Comparison of ENCODE assay signal across 28 cellular contexts in the genomic region with DNA sequence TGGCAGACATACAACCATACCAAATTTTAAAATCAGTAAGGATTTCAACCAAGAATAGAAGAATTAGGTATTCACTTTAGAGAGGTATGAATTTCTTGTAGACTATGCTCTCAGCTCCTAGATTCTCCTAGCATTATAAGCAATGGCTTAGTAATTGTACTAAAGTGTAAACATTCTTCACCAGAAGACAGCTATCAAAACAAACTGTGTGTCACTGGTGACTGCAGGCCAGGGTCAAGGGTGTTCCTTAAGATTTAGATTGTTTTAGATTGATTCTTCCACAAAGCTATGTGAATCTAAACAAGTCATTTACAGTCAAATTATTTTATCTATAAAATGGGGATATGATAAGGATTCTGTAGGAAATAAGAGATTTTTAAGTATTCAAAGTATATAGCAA. TPM values are rescaled to one million over a fixed set of nuclear protein-coding genes. Genes with fewer than 3 reads are reported as not detected.
A peak's percentile ranks its signal among the peaks of the same experiment; 100 is the strongest.
DNase-seq lines count a peak whose midpoint lies in the region; ATAC-seq, FAIRE-seq and TF ChIP-seq lines count a peak whose summit lies in the region.
"Had no signal": no experiment of that assay in that cellular context is flagged by ENCODE, and none has a peak within 500 bp of the region (broad histone marks: within the 10 kb centered on the region; RNA-seq: fewer than 3 reads in every experiment).

No MANE protein-coding gene starts in this region.

- H3K27ac ChIP-seq in PC-3 (ENCODE audit: low read length): no peak overlapping the region
- H3K27ac ChIP-seq in endothelial cell of umbilical vein (ENCODE audit: insufficient read depth, low read depth, low read length): peak overlapping the region; percentile 46
- H3K27ac ChIP-seq: pancreas, RWPE1, transverse colon had no signal

- H3K9me3 ChIP-seq in PC-3 (ENCODE audit: low read length): no peaks in the 10 kb centered on the region
- H3K9me3 ChIP-seq in endothelial cell of umbilical vein (replicated peaks; ENCODE audit: control insufficient read depth, insufficient read depth, low read length): no peaks in the 10 kb centered on the region
- H3K9me3 ChIP-seq: HAP-1, pancreas, transverse colon had no signal

- intact Hi-C loops in PC-3 (cut with micrococcal nuclease): no loop called here
- intact Hi-C loops in endothelial cell of umbilical vein (cut with micrococcal nuclease): no loop called here

- CTCF ChIA-PET in PC-3 (lab: Charles Lee): no interaction called here
- CTCF ChIA-PET in endothelial cell of umbilical vein (lab: Charles Lee): interaction anchor here (0.8 to 1.5 kb wide), 6 partner anchors 11 to 172 kb away, joined by 3 to 5 read pairs (median 4); no protein-coding TSS in a partner anchor

- TF ChIP-seq POLR2A in endothelial cell of umbilical vein (IDR thresholded peaks at IDR 0.05; ENCODE audit: low read depth, low read length): no peak

- peaks cover 50% of the 10 kb centered on the region for H3K36me3 ChIP-seq in PC-3 (ENCODE audit: low read depth, low read length)
- H3K36me3 ChIP-seq in endothelial cell of umbilical vein (ENCODE audit: control insufficient read depth in 2 of 2, extremely low read depth in 1 of 2, insufficient read depth in 2 of 2, low read length in 2 of 2): peaks cover 0 to 9% of the 10 kb centered on the region in 2 experiments

- no peaks in the 10 kb centered on the region for H3K79me2 ChIP-seq in PC-3 (ENCODE audit: low read length)
- H3K79me2 ChIP-seq in endothelial cell of umbilical vein (ENCODE audit: control insufficient read depth, insufficient read depth, low read length): peaks cover 2% of the 10 kb centered on the region

- DNase-seq in EL: peak; percentile 49
- peak; percentile 9 for DNase-seq in PC-3
- peak; percentile 67 for DNase-seq in endothelial cell of umbilical vein (ENCODE audit: low read depth, low spot score)
- peak; percentile 23 for DNase-seq in skeletal muscle cell (ENCODE audit: low read depth)
- DNase-seq in HuH-7 (ENCODE audit: low spot score): no peak
- DNase-seq in DMS 273 treated with DMSO at 0.1 percent for 48 hours (lab: John Stamatoyannopoulos, UW): no peak
- DNase-seq: activated CD4-positive, alpha-beta T cell treated with anti-CD3 and anti-CD28 coated beads, Interleukin-2, amount 10 ng/mL, durations not matched to agents 7 days and 5 days; activated CD8-positive, alpha-beta memory T cell treated with anti-CD3 and anti-CD28 coated beads, Interleukin-2, amount 50 U/mL, for 48 hours; activated effector memory CD4-positive, alpha-beta T cell treated with Interleukin-2 at 50 U/mL for 16 hours; activated naive CD8-positive, alpha-beta T cell treated with anti-CD3 and anti-CD28 coated beads, Interleukin-2, amount 50 U/mL, for 24 hours; C1 segment of cervical spinal cord; central memory CD4-positive, alpha-beta T cell; effector CD8-positive, alpha-beta T cell; hippocampal formation; mammary epithelial cell; NCI-H2029 treated with DMSO at 0.1 percent for 48 hours; NK-92 treated with Interleukin-12 subunit alpha and Interleukin-12 subunit beta, amount 100 ng/mL, for 24 hours; pancreas; stimulated activated CD4-positive, alpha-beta T cell treated with anti-CD3 and anti-CD28 coated beads, Interleukin-1b, Interleukin-23, amount 100 ng/mL, for 48 hours; stimulated activated naive CD4-positive, alpha-beta T cell treated with Interleukin-2 at 50 U/mL for 16 hours; transverse colon had no signal

- no peak for FAIRE-seq in endothelial cell of umbilical vein (lab: Jason Lieb, UNC)
- FAIRE-seq: GM12891, keratinocyte, pancreas had no signal

- H3K4me3 ChIP-seq in PC-3 (ENCODE audit: low read length): no peak overlapping the region
- no peak overlapping the region for H3K4me3 ChIP-seq in endothelial cell of umbilical vein (replicated peaks in 1 of 3; ENCODE audit: insufficient read depth in 1 of 3, low read depth in 1 of 3, low read length in 3 of 3)
- H3K4me3 ChIP-seq in skeletal muscle cell (ENCODE audit: low read depth, low read length): no peak overlapping the region
- H3K4me3 ChIP-seq: HAP-1, pancreas, transverse colon had no signal

- peaks cover 9% of the 10 kb centered on the region for H3K4me1 ChIP-seq in PC-3 (ENCODE audit: insufficient read depth, low read length)
- peaks cover 29% of the 10 kb centered on the region for H3K4me1 ChIP-seq in endothelial cell of umbilical vein (ENCODE audit: control insufficient read depth, extremely low read depth, insufficient read depth, low read length)
- H3K4me1 ChIP-seq: HAP-1, pancreas had no signal

- H3K9me1 ChIP-seq in endothelial cell of umbilical vein (replicated peaks; ENCODE audit: control insufficient read depth, extremely low read depth, insufficient read depth, low read length): no peaks in the 10 kb centered on the region

- H3K4me2 ChIP-seq in PC-3 (ENCODE audit: low read length) (no peak overlapping the region), endothelial cell of umbilical vein (ENCODE audit: insufficient read depth, low read length) (peak overlapping the region; percentile 44)

- peak; percentile 75 for ATAC-seq in PC-3
- no peak for ATAC-seq in GM19351 (IDR thresholded peaks at IDR 0.05; ENCODE audit: unreplicated experiment)
- ATAC-seq in HG02763 (IDR thresholded peaks at IDR 0.05; ENCODE audit: unreplicated experiment): no peak
- ATAC-seq: activated naive CD8-positive, alpha-beta T cell treated with anti-CD3 and anti-CD28 coated beads, Interleukin-2, amount 50 U/mL, for 24 hours; pancreas; sciatic nerve had no signal

- no peaks in the 10 kb centered on the region for H3K9me2 ChIP-seq in PC-3 (replicated peaks; ENCODE audit: low read length)

- H3K27me3 ChIP-seq in PC-3 (ENCODE audit: low read length) (no peaks in the 10 kb centered on the region), endothelial cell of umbilical vein (ENCODE audit: control insufficient read depth in 2 of 2, insufficient read depth in 2 of 2, low read length in 2 of 2) (no peaks in the 10 kb centered on the region)
- H3K27me3 ChIP-seq: pancreas, transverse colon had no signal

- H4K20me1 ChIP-seq in PC-3 (ENCODE audit: low read length) (no peaks in the 10 kb centered on the region), endothelial cell of umbilical vein (replicated peaks; ENCODE audit: control insufficient read depth, extremely low read depth, insufficient read depth, low read length) (no peaks in the 10 kb centered on the region)

- no peak overlapping the region for H3K9ac ChIP-seq in PC-3 (ENCODE audit: low read length)
- no peak overlapping the region for H3K9ac ChIP-seq in endothelial cell of umbilical vein (replicated peaks; ENCODE audit: extremely low read depth, insufficient read depth, low read length)

- BruUV-seq in PC-3 (replicated peaks; lab: Mats Ljungman, UMichigan) (no TSS peak), endothelial cell of umbilical vein (replicated peaks; lab: Mats Ljungman, UMichigan) (no TSS peak)

- peaks cover 3% of the 10 kb centered on the region for H3F3A ChIP-seq in PC-3 (ENCODE audit: low read length, unreplicated experiment)

- POLR2A ChIA-PET in PC-3 (lab: Charles Lee; ENCODE audit: unreplicated experiment): no interaction called here
- POLR2A ChIA-PET in endothelial cell of umbilical vein (lab: Charles Lee): no interaction called here

- dilution Hi-C loops in endothelial cell of umbilical vein (cut with MboI; ENCODE audit: extremely low pct_ligation_motif_present, low sequenced_read_pairs): no loop called here

- H2AFZ ChIP-seq in PC-3 (ENCODE audit: low read length): no peak overlapping the region
- no peak overlapping the region for H2AFZ ChIP-seq in endothelial cell of umbilical vein (ENCODE audit: low read depth, low read length)

- TF ChIP-seq CTCF in PC-3 (conservative IDR thresholded peaks at IDR 0.05; ENCODE audit: low read depth, low read length) (no peak), endothelial cell of umbilical vein (IDR thresholded peaks at IDR 0.05; ENCODE audit: extremely low read depth in 1 of 2, insufficient read depth in 1 of 2, low read depth in 1 of 2, low read length in 2 of 2) (no peak)

TF ChIP-seq in endothelial cell of umbilical vein, 7 proteins besides CTCF, POLR2A, EP300 and RAD21:
- peak; percentile 27 for TF ChIP-seq POLR2AphosphoS5 (IDR thresholded peaks at IDR 0.05; ENCODE audit: insufficient read depth, low read depth, low read length)
- no peak for TF ChIP-seq MYC (IDR thresholded peaks at IDR 0.05; ENCODE audit: low read depth, low read length)
- peak; percentile 12 for TF ChIP-seq FOS (IDR thresholded peaks at IDR 0.05; ENCODE audit: borderline replicate concordance, insufficient read depth, low read length)
- no peak for TF ChIP-seq EZH2 (IDR thresholded peaks at IDR 0.05; ENCODE audit: borderline replicate concordance, low read depth, low read length, severe bottlenecking)
- TF ChIP-seq MAX (IDR thresholded peaks at IDR 0.05; ENCODE audit: insufficient read depth, insufficient read length): no peak
- no peak for TF ChIP-seq GATA2 (IDR thresholded peaks at IDR 0.05; ENCODE audit: insufficient read depth, insufficient read length, low read depth, low read length)
TF ChIP-seq in endothelial cell of umbilical vein: peak in this region for 2.

RNA-seq across cellular contexts. Expression of gene GP5, which starts 23.1 kb away (rescaled TPM):
- total RNA-seq in PC-3 (2014; rRNA removed) (not detected in 2 replicates), endothelial cell of umbilical vein (0.11 TPM in 1 of 2 replicates, not detected in the other)
- 0.03 and 0.06 TPM in 2 replicates for polyA plus RNA-seq in endothelial cell of umbilical vein
- 0.01 TPM in 1 of 2 replicates, not detected in the other for polyA plus RNA-seq in endothelial cell of umbilical vein (2011; cell fraction: cytosol; rRNA removed)
- polyA plus RNA-seq in endothelial cell of umbilical vein (2011; cell fraction: nucleus; rRNA removed): 0.05 and 0.08 TPM in 2 replicates
- polyA plus RNA-seq in endothelial cell of umbilical vein (2012): not detected in 2 replicates
- 0.17 and 0.19 TPM in 2 replicates for polyA minus RNA-seq in endothelial cell of umbilical vein
- polyA minus RNA-seq in endothelial cell of umbilical vein (2011; cell fraction: cytosol; rRNA and poly(A)+ RNA removed): not detected
- polyA minus RNA-seq in endothelial cell of umbilical vein (2011; cell fraction: nucleus; rRNA and poly(A)+ RNA removed): 0.29 and 0.43 TPM in 2 replicates
- total RNA-seq: transverse colon had no signal
- polyA plus RNA-seq: mammary epithelial cell had no signal

RNA-seq across cellular contexts. Expression of gene LRRC15, which starts 52.6 kb away (rescaled TPM):
- total RNA-seq in PC-3 (2014; rRNA removed) (0.29 and 0.36 TPM in 2 replicates), endothelial cell of umbilical vein (not detected in 2 replicates)
- polyA plus RNA-seq in endothelial cell of umbilical vein: not detected in 2 replicates
- polyA plus RNA-seq in endothelial cell of umbilical vein (2011; cell fraction: cytosol; rRNA removed): not detected in 2 replicates
- polyA plus RNA-seq in endothelial cell of umbilical vein (2011; cell fraction: nucleus; rRNA removed): not detected in 2 replicates
- polyA plus RNA-seq in endothelial cell of umbilical vein (2012): not detected in 2 replicates
- polyA minus RNA-seq in endothelial cell of umbilical vein: not detected in 2 replicates
- polyA minus RNA-seq in endothelial cell of umbilical vein (2011; cell fraction: cytosol; rRNA and poly(A)+ RNA removed): not detected
- not detected in 2 replicates for polyA minus RNA-seq in endothelial cell of umbilical vein (2011; cell fraction: nucleus; rRNA and poly(A)+ RNA removed)
- total RNA-seq: activated CD4-positive, alpha-beta T cell treated with anti-CD3 and anti-CD28 coated beads, Interleukin-2, amount 10 ng/mL, durations not matched to agents 7 days and 5 days had no signal
- polyA plus RNA-seq: keratinocyte, mammary epithelial cell had no signal

Comparison
In these comparisons a context has a peak if more than half of its experiments do, and no peak if none do; other contexts are left out.
1. DNase-seq: peak in EL (single experiment), PC-3 (single experiment), endothelial cell of umbilical vein (single experiment) and skeletal muscle cell (single experiment); none in HuH-7 (single experiment) and DMS 273 treated with DMSO at 0.1 percent for 48 hours (single experiment).